In the genomic region with DNA sequence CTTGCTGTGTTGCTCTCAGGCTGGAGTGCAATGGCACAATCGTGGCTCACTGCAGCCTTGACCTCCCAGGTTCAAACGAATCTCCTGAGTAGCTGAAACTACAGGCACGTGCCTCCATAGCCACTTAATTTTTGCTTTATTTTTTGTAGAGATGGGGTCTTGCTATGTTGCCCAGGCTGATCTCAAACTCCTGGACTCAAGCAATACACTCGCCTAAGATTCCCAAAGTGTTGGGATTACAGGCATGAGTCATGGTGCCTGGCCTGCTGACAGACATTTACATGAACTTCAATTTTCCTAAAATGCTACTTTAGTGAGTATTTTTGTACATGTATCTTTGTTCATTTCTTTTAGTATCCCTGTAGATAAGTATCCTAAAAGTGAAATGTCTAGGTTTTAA, we compare ENCODE assay signal across 35 cellular contexts.
"Had no signal": no experiment of that assay in that cellular context is flagged by ENCODE, and none has a peak within 500 bp of the region (broad histone marks: within the 10 kb centered on the region; RNA-seq: fewer than 3 reads in every experiment).

No MANE protein-coding gene starts in this region.

- H3K27me3 Mint-ChIP-seq: activated CD4-positive, alpha-beta memory T cell treated with anti-CD3 and anti-CD28 coated beads for 36 hours; activated CD4-positive, alpha-beta T cell treated with anti-CD3 and anti-CD28 coated beads for 36 hours; activated CD4-positive, alpha-beta T cell treated with anti-CD3 and anti-CD28 coated beads, Interleukin-2, amount 10 ng/mL, durations not matched to agents 24 days and 14 days; activated CD8-positive, alpha-beta memory T cell treated with anti-CD3 and anti-CD28 coated beads, Interleukin-2, amount 10 ng/mL, durations not matched to agents 7 days and 5 days; activated naive CD4-positive, alpha-beta T cell treated with anti-CD3 and anti-CD28 coated beads, Interleukin-2, amount 50 U/mL, for 24 hours; activated naive CD8-positive, alpha-beta T cell treated with anti-CD3 and anti-CD28 coated beads for 36 hours; activated naive CD8-positive, alpha-beta T cell treated with anti-CD3 and anti-CD28 coated beads, Interleukin-2, amount 50 U/mL, for 24 hours; T-helper 17 cell had no signal

- H3K4me3 Mint-ChIP-seq: activated CD4-positive, alpha-beta memory T cell treated with anti-CD3 and anti-CD28 coated beads for 36 hours; activated CD4-positive, alpha-beta T cell treated with anti-CD3 and anti-CD28 coated beads for 36 hours; activated CD4-positive, alpha-beta T cell treated with anti-CD3 and anti-CD28 coated beads, Interleukin-2, amount 10 ng/mL, durations not matched to agents 24 days and 14 days; activated CD8-positive, alpha-beta memory T cell treated with anti-CD3 and anti-CD28 coated beads, Interleukin-2, amount 10 ng/mL, durations not matched to agents 7 days and 5 days; activated CD8-positive, alpha-beta T cell treated with anti-CD3 and anti-CD28 coated beads, Interleukin-2, amount 10 ng/mL, durations not matched to agents 7 days and 5 days; activated naive CD4-positive, alpha-beta T cell treated with anti-CD3 and anti-CD28 coated beads for 36 hours; activated naive CD4-positive, alpha-beta T cell treated with anti-CD3 and anti-CD28 coated beads, Interleukin-2, amount 50 U/mL, for 24 hours; activated naive CD8-positive, alpha-beta T cell treated with anti-CD3 and anti-CD28 coated beads for 36 hours; activated naive CD8-positive, alpha-beta T cell treated with anti-CD3 and anti-CD28 coated beads, Interleukin-2, amount 50 U/mL, for 24 hours; activated T-helper 1 cell treated with anti-CD3 and anti-CD28 coated beads, Interleukin-12 subunit alpha, Interleukin-12 subunit beta, Interleukin-2, Interleukin-4 antibody, amounts not matched to agents 30 ng/mL and 10 ng/mL and 1 ng/mL, durations not matched to agents 14 hours and 24 hours and 36 hours; T-helper 17 cell; T-helper 2 cell treated with Interferon-gamma antibody and Interleukin-4, amounts not matched to agents 5 μg/mL and 100 μg/mL, for 36 hours had no signal

- H3K27ac ChIP-seq: adrenal gland, ascending aorta, brain microvascular endothelial cell, colonic mucosa, epithelial cell of prostate, esophagus squamous epithelium, foreskin keratinocyte, gastrocnemius medialis, heart left ventricle, WERI-Rb-1 had no signal

- H3K36me3 ChIP-seq: adrenal gland, colonic mucosa, WERI-Rb-1 had no signal

- H3K4me1 Mint-ChIP-seq: activated CD8-positive, alpha-beta memory T cell treated with anti-CD3 and anti-CD28 coated beads, Interleukin-2, amount 10 ng/mL, durations not matched to agents 7 days and 5 days; activated naive CD4-positive, alpha-beta T cell treated with anti-CD3 and anti-CD28 coated beads, Interleukin-2, amount 50 U/mL, for 24 hours; T-helper 17 cell had no signal

- DNase-seq: activated CD4-positive, alpha-beta memory T cell treated with anti-CD3 and anti-CD28 coated beads for 36 hours; activated CD4-positive, alpha-beta T cell treated with anti-CD3 and anti-CD28 coated beads for 36 hours; activated CD4-positive, alpha-beta T cell treated with anti-CD3 and anti-CD28 coated beads, Interleukin-2, amount 10 ng/mL, durations not matched to agents 24 days and 14 days; activated CD4-positive, CD25-positive, alpha-beta regulatory T cell; activated CD4-positive, CD25-positive, alpha-beta regulatory T cell treated with anti-CD3 and anti-CD28 coated beads, Interleukin-2, amount 50 U/mL, for 72 hours; activated CD8-positive, alpha-beta memory T cell treated with anti-CD3 and anti-CD28 coated beads, Interleukin-2, amount 10 ng/mL, durations not matched to agents 7 days and 5 days; activated CD8-positive, alpha-beta memory T cell treated with anti-CD3 and anti-CD28 coated beads, Interleukin-2, amount 50 U/mL, for 4 hours; activated CD8-positive, alpha-beta T cell treated with anti-CD3 and anti-CD28 coated beads, Interleukin-2, amount 10 ng/mL, durations not matched to agents 7 days and 5 days; activated effector memory CD4-positive, alpha-beta T cell treated with anti-CD3 and anti-CD28 coated beads, Interleukin-2, amount 50 U/mL, for 16 hours; activated naive CD4-positive, alpha-beta T cell treated with anti-CD3 and anti-CD28 coated beads for 36 hours; activated naive CD8-positive, alpha-beta T cell treated with anti-CD3 and anti-CD28 coated beads for 36 hours; activated naive CD8-positive, alpha-beta T cell treated with anti-CD3 and anti-CD28 coated beads, Interleukin-2, amount 50 U/mL, for 24 hours; activated T-cell treated with anti-CD3 and anti-CD28 coated beads, Interleukin-2, amount 50 U/mL, for 1 hour; activated T-cell treated with anti-CD3 and anti-CD28 coated beads, Interleukin-2, amount 50 U/mL, for 48 hours; adrenal gland; brain microvascular endothelial cell; caudate nucleus; cerebellar nuclear complex; colonic mucosa; effector CD8-positive, alpha-beta T cell; esophagus squamous epithelium; foreskin keratinocyte; gastrocnemius medialis; glutamatergic neuron; heart left ventricle; T-helper 1 cell; T-helper 17 cell; T1000; WERI-Rb-1 had no signal

- H3K4me3 ChIP-seq: adrenal gland, ascending aorta, colonic mucosa, esophagus squamous epithelium, gastrocnemius medialis, heart left ventricle had no signal

- H3K9me3 ChIP-seq: adrenal gland, ascending aorta, colonic mucosa, esophagus squamous epithelium, gastrocnemius medialis, heart left ventricle had no signal

- H3K27me3 ChIP-seq: adrenal gland, ascending aorta, brain microvascular endothelial cell, colonic mucosa, esophagus squamous epithelium, foreskin keratinocyte, gastrocnemius medialis, heart left ventricle had no signal

- H3K27ac Mint-ChIP-seq: activated CD4-positive, alpha-beta memory T cell treated with anti-CD3 and anti-CD28 coated beads for 36 hours; activated CD4-positive, alpha-beta T cell treated with anti-CD3 and anti-CD28 coated beads for 36 hours; activated CD4-positive, alpha-beta T cell treated with anti-CD3 and anti-CD28 coated beads, Interleukin-2, amount 10 ng/mL, durations not matched to agents 24 days and 14 days; activated CD8-positive, alpha-beta memory T cell treated with anti-CD3 and anti-CD28 coated beads, Interleukin-2, amount 10 ng/mL, durations not matched to agents 7 days and 5 days; activated CD8-positive, alpha-beta T cell treated with anti-CD3 and anti-CD28 coated beads, Interleukin-2, amount 10 ng/mL, durations not matched to agents 7 days and 5 days; activated naive CD4-positive, alpha-beta T cell treated with anti-CD3 and anti-CD28 coated beads for 36 hours; activated naive CD8-positive, alpha-beta T cell treated with anti-CD3 and anti-CD28 coated beads for 36 hours; activated naive CD8-positive, alpha-beta T cell treated with anti-CD3 and anti-CD28 coated beads, Interleukin-2, amount 50 U/mL, for 24 hours; activated T-helper 1 cell treated with anti-CD3 and anti-CD28 coated beads, Interleukin-12 subunit alpha, Interleukin-12 subunit beta, Interleukin-2, Interleukin-4 antibody, amounts not matched to agents 30 ng/mL and 10 ng/mL and 1 ng/mL, durations not matched to agents 14 hours and 24 hours and 36 hours; activated T-helper 2 cell treated with anti-CD3 and anti-CD28 coated beads, Interferon-gamma antibody, Interleukin-2, Interleukin-4, amounts not matched to agents 10 μg/mL and 5 μg/mL and 100 μg/mL, durations not matched to agents 14 hours and 24 hours and 36 hours; T-helper 17 cell; T-helper 2 cell treated with Interferon-gamma antibody and Interleukin-4, amounts not matched to agents 5 μg/mL and 100 μg/mL, for 36 hours had no signal

- H3K4me1 ChIP-seq: adrenal gland, ascending aorta, colonic mucosa, esophagus squamous epithelium, foreskin keratinocyte, heart left ventricle had no signal

- H3K9me3 Mint-ChIP-seq: activated CD4-positive, alpha-beta memory T cell treated with anti-CD3 and anti-CD28 coated beads for 36 hours; activated naive CD4-positive, alpha-beta T cell treated with anti-CD3 and anti-CD28 coated beads for 36 hours; activated naive CD4-positive, alpha-beta T cell treated with anti-CD3 and anti-CD28 coated beads, Interleukin-2, amount 50 U/mL, for 24 hours; activated naive CD8-positive, alpha-beta T cell treated with anti-CD3 and anti-CD28 coated beads for 36 hours; activated naive CD8-positive, alpha-beta T cell treated with anti-CD3 and anti-CD28 coated beads, Interleukin-2, amount 50 U/mL, for 24 hours; activated T-helper 1 cell treated with anti-CD3 and anti-CD28 coated beads, Interleukin-12 subunit alpha, Interleukin-12 subunit beta, Interleukin-2, Interleukin-4 antibody, amounts not matched to agents 30 ng/mL and 10 ng/mL and 1 ng/mL, durations not matched to agents 14 hours and 24 hours and 36 hours; activated T-helper 2 cell treated with anti-CD3 and anti-CD28 coated beads, Interferon-gamma antibody, Interleukin-2, Interleukin-4, amounts not matched to agents 10 μg/mL and 5 μg/mL and 100 μg/mL, durations not matched to agents 14 hours and 24 hours and 36 hours; T-helper 2 cell treated with Interferon-gamma antibody and Interleukin-4, amounts not matched to agents 5 μg/mL and 100 μg/mL, for 36 hours had no signal

- ATAC-seq: activated CD4-positive, alpha-beta T cell treated with anti-CD3 and anti-CD28 coated beads for 36 hours; activated CD8-positive, alpha-beta memory T cell treated with anti-CD3 and anti-CD28 coated beads, Interleukin-2, amount 10 ng/mL, durations not matched to agents 7 days and 5 days; activated CD8-positive, alpha-beta T cell treated with anti-CD3 and anti-CD28 coated beads, Interleukin-2, amount 10 ng/mL, durations not matched to agents 7 days and 5 days; activated naive CD8-positive, alpha-beta T cell treated with anti-CD3 and anti-CD28 coated beads, Interleukin-2, amount 50 U/mL, for 24 hours; foreskin keratinocyte; gastrocnemius medialis; heart left ventricle; T-helper 17 cell had no signal
